ENCODE assay signal across 16 cellular contexts in the genomic region with DNA sequence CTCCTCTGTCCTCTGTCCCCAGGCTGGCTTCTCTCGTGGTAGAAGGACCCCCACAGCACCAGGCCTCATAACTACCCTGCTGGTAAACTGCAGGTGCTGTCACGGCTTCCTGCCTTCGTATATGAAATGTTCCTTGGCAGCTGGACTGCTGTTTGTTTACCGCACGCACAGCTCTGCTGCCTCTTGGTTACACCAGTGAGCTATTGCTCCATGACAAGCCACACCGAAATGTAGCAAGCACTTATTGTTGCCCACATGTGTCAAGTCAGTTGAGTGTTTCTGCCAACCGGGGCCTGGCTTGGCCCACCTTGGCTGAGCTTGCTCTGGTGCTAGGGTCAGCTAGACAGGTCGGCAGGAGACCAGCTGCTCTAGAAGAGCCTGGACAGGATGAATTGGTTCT. TPM values are rescaled to one million over a fixed set of nuclear protein-coding genes. Genes with fewer than 3 reads are reported as not detected.
A peak's percentile ranks its signal among the peaks of the same experiment; 100 is the strongest.
DNase-seq lines count a peak whose midpoint lies in the region; ATAC-seq and TF ChIP-seq lines count a peak whose summit lies in the region.
"Had no signal": no experiment of that assay in that cellular context is flagged by ENCODE, and none has a peak within 500 bp of the region (broad histone marks: within the 10 kb centered on the region; RNA-seq: fewer than 3 reads in every experiment).

No MANE protein-coding gene starts in this region.

- H4K20me1 ChIP-seq in BLaER1 = no peaks in the 10 kb centered on the region

- H3K36me3 Mint-ChIP-seq in T-helper 2 cell treated with Interferon-gamma antibody and Interleukin-4, amounts not matched to agents 5 μg/mL and 100 μg/mL, for 36 hours (ENCODE audit: low read depth) = no peaks in the 10 kb centered on the region
- H3K36me3 Mint-ChIP-seq in activated naive CD8-positive, alpha-beta T cell treated with anti-CD3 and anti-CD28 coated beads, Interleukin-2, amount 50 U/mL, for 24 hours (ENCODE audit: low read depth) = no peaks in the 10 kb centered on the region
- no peaks in the 10 kb centered on the region for H3K36me3 Mint-ChIP-seq in activated naive CD4-positive, alpha-beta T cell treated with anti-CD3 and anti-CD28 coated beads, Interleukin-2, amount 10 ng/mL, durations not matched to agents 7 days and 5 days
- no peaks in the 10 kb centered on the region for H3K36me3 Mint-ChIP-seq in WTC11

- peak; percentile 84 for DNase-seq in NCI-H69 (lab: John Stamatoyannopoulos, UW)
- DNase-seq in T-helper 2 cell treated with Interferon-gamma antibody and Interleukin-4, amounts not matched to agents 5 μg/mL and 100 μg/mL, for 36 hours (ENCODE audit: low spot score) = no peak
- DNase-seq in activated naive CD8-positive, alpha-beta T cell treated with anti-CD3 and anti-CD28 coated beads, Interleukin-2, amount 50 U/mL, for 24 hours = no peak
- DNase-seq in activated naive CD4-positive, alpha-beta T cell treated with anti-CD3 and anti-CD28 coated beads, Interleukin-2, amount 10 ng/mL, durations not matched to agents 7 days and 5 days = no peak
- no peak for DNase-seq in WTC11 (ENCODE audit: low spot score)
- DNase-seq: ACHN; activated T-cell treated with anti-CD3 and anti-CD28 coated beads, Interleukin-2, amount 50 U/mL, for 72 hours; brain microvascular endothelial cell; mesendoderm; SJCRH30; stimulated activated CD4-positive, alpha-beta T cell treated with anti-CD3 and anti-CD28 coated beads, Interleukin-2, amount 100 ng/mL, for 48 hours had no signal

- TF ChIP-seq CTCF in WTC11 (IDR thresholded peaks at IDR 0.05) = no peak

- ATAC-seq in GM18909 (IDR thresholded peaks at IDR 0.05; ENCODE audit: poor library complexity, unreplicated experiment) (peak; percentile 40), HG03135 (IDR thresholded peaks at IDR 0.05; ENCODE audit: unreplicated experiment) (peak; percentile 32), WTC11 (no peak)
- ATAC-seq in activated naive CD8-positive, alpha-beta T cell treated with anti-CD3 and anti-CD28 coated beads, Interleukin-2, amount 50 U/mL, for 24 hours = no peak
- ATAC-seq: activated T-cell treated with anti-CD3 and anti-CD28 coated beads, Interleukin-2, amount 50 U/mL, for 72 hours had no signal

- H3K4me1 Mint-ChIP-seq in T-helper 2 cell treated with Interferon-gamma antibody and Interleukin-4, amounts not matched to agents 5 μg/mL and 100 μg/mL, for 36 hours (ENCODE audit: low read depth) = peaks cover 1% of the 10 kb centered on the region
- peaks cover 14% of the 10 kb centered on the region for H3K4me1 Mint-ChIP-seq in activated naive CD8-positive, alpha-beta T cell treated with anti-CD3 and anti-CD28 coated beads, Interleukin-2, amount 50 U/mL, for 24 hours
- H3K4me1 Mint-ChIP-seq in activated naive CD4-positive, alpha-beta T cell treated with anti-CD3 and anti-CD28 coated beads, Interleukin-2, amount 10 ng/mL, durations not matched to agents 7 days and 5 days = peaks cover 7% of the 10 kb centered on the region
- H3K4me1 Mint-ChIP-seq in WTC11 = peaks cover 30% of the 10 kb centered on the region

- no peaks in the 10 kb centered on the region for H3K9me3 ChIP-seq in BLaER1
- H3K9me3 ChIP-seq: SJCRH30 had no signal

- peak overlapping the region; percentile 71 for H3K9ac ChIP-seq in BLaER1

- no peaks in the 10 kb centered on the region for H3K27me3 Mint-ChIP-seq in T-helper 2 cell treated with Interferon-gamma antibody and Interleukin-4, amounts not matched to agents 5 μg/mL and 100 μg/mL, for 36 hours (ENCODE audit: low read depth)
- peaks cover 4% of the 10 kb centered on the region for H3K27me3 Mint-ChIP-seq in activated naive CD8-positive, alpha-beta T cell treated with anti-CD3 and anti-CD28 coated beads, Interleukin-2, amount 50 U/mL, for 24 hours
- peaks cover 5% of the 10 kb centered on the region for H3K27me3 Mint-ChIP-seq in activated naive CD4-positive, alpha-beta T cell treated with anti-CD3 and anti-CD28 coated beads, Interleukin-2, amount 10 ng/mL, durations not matched to agents 7 days and 5 days
- peaks cover 21% of the 10 kb centered on the region for H3K27me3 Mint-ChIP-seq in WTC11 (ENCODE audit: low read depth)

- H3K27ac ChIP-seq in BLaER1 = peak overlapping the region; percentile 92
- H3K27ac ChIP-seq: brain microvascular endothelial cell, epithelial cell of prostate, SJCRH30 had no signal

- POLR2A ChIA-PET in WTC11 (lab: Charles Lee) = no interaction called here

- H3K36me3 ChIP-seq in BLaER1 = no peaks in the 10 kb centered on the region
- H3K36me3 ChIP-seq: brain microvascular endothelial cell, SJCRH30 had no signal

- H3K4me1 ChIP-seq in BLaER1 = peaks cover 100% of the 10 kb centered on the region
- H3K4me1 ChIP-seq: SJCRH30 had no signal

- CTCF ChIA-PET in activated naive CD4-positive, alpha-beta T cell treated with anti-CD3 and anti-CD28 coated beads, Interleukin-2, amount 10 ng/mL, durations not matched to agents 7 days and 5 days (lab: Charles Lee) = interaction anchor here (1.0 kb wide), 1 partner anchor 19 kb away, joined by 3 read pairs; no protein-coding TSS in a partner anchor
- CTCF ChIA-PET in WTC11 (lab: Charles Lee) = interaction anchor here (0.6 to 2.0 kb wide), 6 partner anchors 9 to 434 kb away, joined by 3 to 7 read pairs (median 3); no protein-coding TSS in a partner anchor

- no peaks in the 10 kb centered on the region for H3K9me3 Mint-ChIP-seq in T-helper 2 cell treated with Interferon-gamma antibody and Interleukin-4, amounts not matched to agents 5 μg/mL and 100 μg/mL, for 36 hours
- H3K9me3 Mint-ChIP-seq in activated naive CD8-positive, alpha-beta T cell treated with anti-CD3 and anti-CD28 coated beads, Interleukin-2, amount 50 U/mL, for 24 hours = no peaks in the 10 kb centered on the region
- H3K9me3 Mint-ChIP-seq in activated naive CD4-positive, alpha-beta T cell treated with anti-CD3 and anti-CD28 coated beads, Interleukin-2, amount 10 ng/mL, durations not matched to agents 7 days and 5 days = no peaks in the 10 kb centered on the region
- no peaks in the 10 kb centered on the region for H3K9me3 Mint-ChIP-seq in WTC11
- H3K9me3 Mint-ChIP-seq: activated T-cell treated with anti-CD3 and anti-CD28 coated beads, Interleukin-2, amount 50 U/mL, for 72 hours had no signal

- H3K27me3 ChIP-seq in BLaER1 = no peaks in the 10 kb centered on the region
- H3K27me3 ChIP-seq: brain microvascular endothelial cell had no signal

- H3K4me3 Mint-ChIP-seq in T-helper 2 cell treated with Interferon-gamma antibody and Interleukin-4, amounts not matched to agents 5 μg/mL and 100 μg/mL, for 36 hours = no peak overlapping the region
- H3K4me3 Mint-ChIP-seq in activated naive CD8-positive, alpha-beta T cell treated with anti-CD3 and anti-CD28 coated beads, Interleukin-2, amount 50 U/mL, for 24 hours = no peak overlapping the region
- H3K4me3 Mint-ChIP-seq in activated naive CD4-positive, alpha-beta T cell treated with anti-CD3 and anti-CD28 coated beads, Interleukin-2, amount 10 ng/mL, durations not matched to agents 7 days and 5 days = no peak overlapping the region
- H3K4me3 Mint-ChIP-seq in WTC11 = no peak overlapping the region
- H3K4me3 Mint-ChIP-seq: activated T-cell treated with anti-CD3 and anti-CD28 coated beads, Interleukin-2, amount 50 U/mL, for 72 hours had no signal

- H3K4me2 ChIP-seq in BLaER1 = peak overlapping the region; percentile 91

- peak overlapping the region; percentile 56 for H3K4me3 ChIP-seq in BLaER1
- H3K4me3 ChIP-seq: SJCRH30 had no signal

- no peak overlapping the region for H3K27ac Mint-ChIP-seq in T-helper 2 cell treated with Interferon-gamma antibody and Interleukin-4, amounts not matched to agents 5 μg/mL and 100 μg/mL, for 36 hours
- no peak overlapping the region for H3K27ac Mint-ChIP-seq in activated naive CD8-positive, alpha-beta T cell treated with anti-CD3 and anti-CD28 coated beads, Interleukin-2, amount 50 U/mL, for 24 hours
- H3K27ac Mint-ChIP-seq in activated naive CD4-positive, alpha-beta T cell treated with anti-CD3 and anti-CD28 coated beads, Interleukin-2, amount 10 ng/mL, durations not matched to agents 7 days and 5 days = no peak overlapping the region
- H3K27ac Mint-ChIP-seq in WTC11 = no peak overlapping the region
- H3K27ac Mint-ChIP-seq: activated T-cell treated with anti-CD3 and anti-CD28 coated beads, Interleukin-2, amount 50 U/mL, for 72 hours had no signal

TF ChIP-seq in WTC11, 78 proteins besides CTCF, POLR2A, EP300 and RAD21 (continues in another document):
- TF ChIP-seq, protein P1, sequence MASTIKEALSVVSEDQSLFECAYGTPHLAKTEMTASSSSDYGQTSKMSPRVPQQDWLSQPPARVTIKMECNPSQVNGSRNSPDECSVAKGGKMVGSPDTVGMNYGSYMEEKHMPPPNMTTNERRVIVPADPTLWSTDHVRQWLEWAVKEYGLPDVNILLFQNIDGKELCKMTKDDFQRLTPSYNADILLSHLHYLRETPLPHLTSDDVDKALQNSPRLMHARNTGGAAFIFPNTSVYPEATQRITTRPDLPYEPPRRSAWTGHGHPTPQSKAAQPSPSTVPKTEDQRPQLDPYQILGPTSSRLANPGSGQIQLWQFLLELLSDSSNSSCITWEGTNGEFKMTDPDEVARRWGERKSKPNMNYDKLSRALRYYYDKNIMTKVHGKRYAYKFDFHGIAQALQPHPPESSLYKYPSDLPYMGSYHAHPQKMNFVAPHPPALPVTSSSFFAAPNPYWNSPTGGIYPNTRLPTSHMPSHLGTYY (CRISPR knock-in tag; IDR thresholded peaks at IDR 0.05) = no peak
- TF ChIP-seq ZNF219 (CRISPR knock-in tag; IDR thresholded peaks at IDR 0.05; ENCODE audit: borderline replicate concordance) = no peak
- TF ChIP-seq FOXP1 (CRISPR knock-in tag; IDR thresholded peaks at IDR 0.05; ENCODE audit: borderline replicate concordance) = no peak

RNA-seq across cellular contexts. Expression of a gene that starts 21.7 kb away (rescaled TPM):
- 5.7 to 7.2 TPM (median 7.0 TPM) in 3 replicates for total RNA-seq in WTC11 (2021)
- total RNA-seq: activated T-cell treated with anti-CD3 and anti-CD28 coated beads, Interleukin-2, amount 50 U/mL, for 72 hours; pulmonary artery endothelial cell; SJCRH30 had no signal

RNA-seq across cellular contexts. Expression of a gene that starts 49.4 kb away (rescaled TPM):
- 1.1 to 2.9 TPM (median 2.8 TPM) in 3 replicates for total RNA-seq in WTC11 (2021)
- total RNA-seq: pulmonary artery endothelial cell, SJCRH30 had no signal

Comparison
In these comparisons a context has a peak if more than half of its experiments do, and no peak if none do; other contexts are left out.
1. ATAC-seq: peak in GM18909 (single experiment) and HG03135 (single experiment); none in activated naive CD8-positive, alpha-beta T cell treated with anti-CD3 and anti-CD28 coated beads, Interleukin-2, amount 50 U/mL, for 24 hours (single experiment) and WTC11 (single experiment).